In genomic region chr4:1854752-1855151, GRCh38 we compare ENCODE assay signal across 8 cellular contexts. TPM values are rescaled to one million over a fixed set of nuclear protein-coding genes. Genes with fewer than 3 reads are reported as not detected.
DNase-seq lines count a peak whose midpoint lies in the region; ATAC-seq and TF ChIP-seq lines count a peak whose summit lies in the region.

No MANE protein-coding gene starts in this region.

- peak overlapping the region; percentile 96 for H3K4me2 ChIP-seq in fibroblast of lung (ENCODE audit: extremely low read depth, insufficient read depth, low read length)

- no peak overlapping the region for H3K27ac ChIP-seq in SJSA1
- no peak overlapping the region for H3K27ac ChIP-seq in fibroblast of lung (ENCODE audit: insufficient read depth, low read length)
- H3K27ac ChIP-seq in gastrocnemius medialis = peak overlapping the region in 3 of 4 donors; percentile 72 to 94 (median 82)

- intact Hi-C loops in gastrocnemius medialis (cut with DNase I; ENCODE audit: low total_unique reads) = loop anchor here (5.0 to 10.0 kb wide), 4 partner anchors 142 to 1440 kb away; partner anchors contain the start of genes CTBP1, RGS12, SLBP and UVSSA

- ATAC-seq in gastrocnemius medialis (no peak), HG03139 (IDR thresholded peaks at IDR 0.05; ENCODE audit: unreplicated experiment) (no peak)

- no peaks in the 10 kb centered on the region for H4K20me1 ChIP-seq in fibroblast of lung (ENCODE audit: control insufficient read depth, extremely low read depth, insufficient read depth, low read length)

- H3K4me1 ChIP-seq in SJSA1 (replicated peaks) (peaks cover 8% of the 10 kb centered on the region), fibroblast of lung (ENCODE audit: control insufficient read depth, extremely low read depth, insufficient read depth, low read length) (peaks cover 6% of the 10 kb centered on the region), gastrocnemius medialis (peaks cover 33 to 48% of the 10 kb centered on the region in 2 donors)

- H3K9me3 ChIP-seq in SJSA1 (replicated peaks) (no peaks in the 10 kb centered on the region), fibroblast of lung (ENCODE audit: control insufficient read depth, insufficient read depth, low read depth, low read length) (no peaks in the 10 kb centered on the region), gastrocnemius medialis (no peaks in the 10 kb centered on the region)

- no peak for TF ChIP-seq POLR2A in gastrocnemius medialis (IDR thresholded peaks at IDR 0.05)

- no peaks in the 10 kb centered on the region for H3K27me3 ChIP-seq in SJSA1 (replicated peaks)
- H3K27me3 ChIP-seq in fibroblast of lung (ENCODE audit: control insufficient read depth, insufficient read depth, low read length) = no peaks in the 10 kb centered on the region
- H3K27me3 ChIP-seq in gastrocnemius medialis = no peaks in the 10 kb centered on the region

- in situ Hi-C loops in gastrocnemius medialis (cut with MboI; ENCODE audit: low sequenced_read_pairs in 4 of 4) = loop anchor here in 1 of 4 donors (5.0 kb wide), 1 partner anchor 167 kb away; no protein-coding TSS in a partner anchor

- no peak overlapping the region for H3K9ac ChIP-seq in fibroblast of lung (ENCODE audit: insufficient read depth, low read length)

- H2AFZ ChIP-seq in fibroblast of lung (ENCODE audit: low read length) = no peak overlapping the region

- peak overlapping the region; percentile 80 for H3K4me3 ChIP-seq in GM12865 (ENCODE audit: low read depth, low read length)
- peak overlapping the region; percentile 95 for H3K4me3 ChIP-seq in SJSA1
- H3K4me3 ChIP-seq in fibroblast of lung (replicated peaks in 1 of 4; ENCODE audit: control extremely low read depth in 1 of 4, insufficient read depth in 1 of 4, low read depth in 3 of 4, low read length in 4 of 4) = peak overlapping the region; percentile 63 to 82 (median 74)
- peak overlapping the region; percentile 63 to 98 (median 78) for H3K4me3 ChIP-seq in gastrocnemius medialis

- TF ChIP-seq CTCF in GM12865 (IDR thresholded peaks at IDR 0.05; ENCODE audit: insufficient read depth, low read depth, low read length, missing control alignments) = no peak
- no peak for TF ChIP-seq CTCF in fibroblast of lung (conservative IDR thresholded peaks at IDR 0.05 in 1 of 2, IDR thresholded peaks at IDR 0.05 in 1 of 2; ENCODE audit: low read depth in 1 of 2, low read length in 2 of 2)
- no peak for TF ChIP-seq CTCF in gastrocnemius medialis (IDR thresholded peaks at IDR 0.05 in 4 of 5, conservative IDR thresholded peaks at IDR 0.05 in 1 of 5)

- H3K79me2 ChIP-seq in fibroblast of lung (ENCODE audit: control insufficient read depth, insufficient read depth, low read length) = peaks cover 51% of the 10 kb centered on the region

- peaks cover 11% of the 10 kb centered on the region; the same call in 1 of the 2 replicates for H3K36me3 ChIP-seq in SJSA1
- peaks cover 5% of the 10 kb centered on the region for H3K36me3 ChIP-seq in fibroblast of lung (ENCODE audit: control insufficient read depth, insufficient read depth, low read length)
- H3K36me3 ChIP-seq in gastrocnemius medialis = no peaks in the 10 kb centered on the region

- DNase-seq in GM12865 (ENCODE audit: low read depth) (no peak), SJSA1 (ENCODE audit: low read depth in 1 of 2, low spot score in 2 of 2) (no peak), fibroblast of lung (ENCODE audit: low read depth in 2 of 2) (no peak), gastrocnemius medialis (no peak), nucleus accumbens (lab: John Stamatoyannopoulos, UW) (no peak), GM19238 (ENCODE audit: insufficient read length, low spot score) (no peak), islet precursor cell (no peak)

RNA-seq across cellular contexts. Expression of gene LETM1, which starts 1.2 kb away (rescaled TPM):
- 13.1 and 18.6 TPM in 2 replicates for total RNA-seq in SJSA1 (2014; rRNA removed; shearing (Covaris generic))
- 70.4 TPM in 2 replicates for total RNA-seq in fibroblast of lung
- 15.8 and 23.6 TPM in 2 replicates for polyA plus RNA-seq in fibroblast of lung
- 22.7 and 30.5 TPM in 2 replicates for polyA plus RNA-seq in fibroblast of lung (2012)
- 52.0 and 52.7 TPM in 2 replicates for polyA minus RNA-seq in fibroblast of lung (ENCODE audit: low replicate concordance)
- 10 to 100 TPM; 23.2 to 40.3 (median 33.6) TPM for total RNA-seq in gastrocnemius medialis

RNA-seq across cellular contexts. Expression of gene NSD2, which starts 16.4 kb away (rescaled TPM):
- total RNA-seq in SJSA1 (2014; rRNA removed; shearing (Covaris generic)) = 35.9 and 39.0 TPM in 2 replicates
- total RNA-seq in fibroblast of lung = 43.7 and 68.4 TPM in 2 replicates
- polyA plus RNA-seq in fibroblast of lung = 26.6 and 53.5 TPM in 2 replicates
- polyA plus RNA-seq in fibroblast of lung (2012) = 27.8 and 55.0 TPM in 2 replicates
- 30.4 and 87.4 TPM in 2 replicates for polyA minus RNA-seq in fibroblast of lung (ENCODE audit: low replicate concordance)
- 10 to 100 TPM; 14.8 to 21.3 (median 16.8) TPM for total RNA-seq in gastrocnemius medialis

Comparison
In these comparisons a context has a peak if more than half of its experiments do, and no peak if none do; other contexts are left out.
1. H3K27ac ChIP-seq: peak in gastrocnemius medialis (3 of 4); none in SJSA1 (single experiment) and fibroblast of lung (single experiment).
2. Peak in every context shown above with its lines, with median percentiles within 50 percentile points of each other: H3K4me3 ChIP-seq.